Comparison of ENCODE assay signal across 10 cellular contexts in genomic region chr12:132571051-132571450, GRCh38. TPM values are rescaled to one million over a fixed set of nuclear protein-coding genes. Genes with fewer than 3 reads are reported as not detected.
"Had no signal": no experiment of that assay in that cellular context is flagged by ENCODE, and none has a peak within 500 bp of the region (broad histone marks: within the 10 kb centered on the region; RNA-seq: fewer than 3 reads in every experiment).

No MANE protein-coding gene starts in this region.

- H3K9ac ChIP-seq: KMS-11 had no signal

- H3K27ac ChIP-seq: HL-60, KMS-11 had no signal

- DNase-seq: IMR-90, KBM-7, KG1 had no signal

- FAIRE-seq: HepG2, HTR-8/SVneo had no signal

- H3K4me2 ChIP-seq: KMS-11 had no signal

- ATAC-seq: HepG2 had no signal

RNA-seq across cellular contexts. Expression of gene LRCOL1, which starts 39.3 kb away (rescaled TPM):
- total RNA-seq: HepG2, HT-29, HT1080, IMR-90 had no signal
- polyA plus RNA-seq: HepG2, IgD-negative memory B cell had no signal

RNA-seq across cellular contexts. Expression of gene P2RX2, which starts 47.5 kb away (rescaled TPM):
- total RNA-seq: HepG2, HT-29, HT1080, IMR-90 had no signal
- polyA plus RNA-seq: HepG2, IgD-negative memory B cell, IMR-90 had no signal
